ENCODE assay signal across 27 cellular contexts in the genomic region with DNA sequence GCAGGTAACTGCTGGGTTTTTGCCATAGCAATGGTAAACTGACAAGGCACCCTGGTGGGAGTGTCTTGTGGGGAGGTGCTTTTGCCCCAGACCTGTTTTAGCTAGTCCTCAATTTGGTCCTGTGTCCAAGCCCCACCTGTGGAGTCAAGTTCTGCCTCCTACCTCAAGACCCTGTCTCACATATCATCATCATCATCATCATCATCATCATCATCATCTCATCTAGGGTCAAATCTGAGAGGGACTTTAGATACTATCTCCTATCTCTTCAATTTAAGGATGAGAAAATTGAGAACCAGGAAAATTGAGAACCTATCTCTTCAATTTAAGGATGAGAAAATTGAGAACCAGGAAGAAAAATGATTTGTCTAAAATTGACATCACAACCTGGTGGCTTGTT. TPM values are rescaled to one million over a fixed set of nuclear protein-coding genes. Genes with fewer than 3 reads are reported as not detected.
DNase-seq lines count a peak whose midpoint lies in the region; ATAC-seq, FAIRE-seq and TF ChIP-seq lines count a peak whose summit lies in the region.
"Had no signal": no experiment of that assay in that cellular context is flagged by ENCODE, and none has a peak within 500 bp of the region (broad histone marks: within the 10 kb centered on the region; RNA-seq: fewer than 3 reads in every experiment).

No MANE protein-coding gene starts in this region.

- no peak overlapping the region for H4K91ac ChIP-seq in IMR-90 (ENCODE audit: insufficient read depth, low read depth, low read length)

- no peak for TF ChIP-seq CTCF in HepG2 (CRISPR knock-in tag; IDR thresholded peaks at IDR 0.05)
- no peak for TF ChIP-seq CTCF in right lobe of liver (IDR thresholded peaks at IDR 0.05)
- no peak for TF ChIP-seq CTCF in IMR-90 (conservative IDR thresholded peaks at IDR 0.05; ENCODE audit: low read depth, low read length)
- no peak for TF ChIP-seq CTCF in osteoblast (IDR thresholded peaks at IDR 0.05; ENCODE audit: extremely low read depth, low read depth, low read length)
- TF ChIP-seq CTCF in dorsolateral prefrontal cortex (IDR thresholded peaks at IDR 0.05 in 54 of 56, conservative IDR thresholded peaks at IDR 0.05 in 2 of 56; ENCODE audit: low read depth in 1 of 56, partially characterized antibody in 56 of 56): no peak
- TF ChIP-seq CTCF in left ventricle myocardium inferior (IDR thresholded peaks at IDR 0.05; ENCODE audit: borderline replicate concordance): no peak

- H4K8ac ChIP-seq in IMR-90 (ENCODE audit: low read depth in 2 of 2, low read length in 2 of 2): no peak overlapping the region

- H3K18ac ChIP-seq in IMR-90 (ENCODE audit: low read depth, low read length): no peak overlapping the region

- H3K4me1 ChIP-seq in HepG2 (ENCODE audit: insufficient read depth, low read length) (no peaks in the 10 kb centered on the region), right lobe of liver (no peaks in the 10 kb centered on the region), GM23248 (ENCODE audit: insufficient read depth) (no peaks in the 10 kb centered on the region), IMR-90 (ENCODE audit: control insufficient read depth, insufficient read depth, low read length) (no peaks in the 10 kb centered on the region), osteoblast (ENCODE audit: insufficient read depth, low read length) (no peaks in the 10 kb centered on the region), left ventricle myocardium inferior (no peaks in the 10 kb centered on the region)
- H3K4me1 ChIP-seq: BE2C, BLaER1 had no signal

- no peak for TF ChIP-seq RAD21 in HepG2 (CRISPR knock-in tag; IDR thresholded peaks at IDR 0.05)
- no peak for TF ChIP-seq RAD21 in IMR-90 (IDR thresholded peaks at IDR 0.05; ENCODE audit: low read length)

- DNase-seq in HepG2 (ENCODE audit: low spot score) (no peak), right lobe of liver (no peak), GM23248 (no peak), IMR-90 (no peak), osteoblast (ENCODE audit: insufficient read length, low spot score, missing footprints) (peak; percentile 35), dorsolateral prefrontal cortex (no peak), GOT3 (lab: John Stamatoyannopoulos, UW) (no peak), left ventricle myocardium inferior (no peak)
- DNase-seq: 8988T; ACHN; BE2C; C1 segment of cervical spinal cord; CD4-positive, alpha-beta memory T cell; CD4-positive, CD25-positive, alpha-beta regulatory T cell; CD8-positive, alpha-beta memory T cell; COR-L47; DMS 273 treated with DMSO at 0.1 percent for 48 hours; DMS153; DMS53; DMS79; DND-41; GF-D8 had no signal

- H3K14ac ChIP-seq in IMR-90 (replicated peaks; ENCODE audit: low read depth, low read length): no peak overlapping the region

- H3K27ac ChIP-seq in HepG2 (ENCODE audit: extremely low read length, insufficient read depth, low read length) (no peak overlapping the region), right lobe of liver (no peak overlapping the region), GM23248 (no peak overlapping the region), IMR-90 (ENCODE audit: insufficient read depth, low read length) (no peak overlapping the region), osteoblast (ENCODE audit: low read depth, low read length) (no peak overlapping the region), dorsolateral prefrontal cortex (no peak overlapping the region), left ventricle myocardium inferior (replicated peaks) (no peak overlapping the region)
- H3K27ac ChIP-seq: BLaER1 had no signal

- H2BK120ac ChIP-seq in IMR-90 (ENCODE audit: low read depth, low read length): no peak overlapping the region

- H3K4ac ChIP-seq in IMR-90 (ENCODE audit: low read depth, low read length): no peak overlapping the region

- no peak overlapping the region for H2AK5ac ChIP-seq in IMR-90 (ENCODE audit: low read depth, low read length)

- peaks cover 3 to 30% of the 10 kb centered on the region in 2 experiments; a peak in 4 of 5 replicates for H3K36me3 ChIP-seq in HepG2 (replicated peaks in 1 of 2; ENCODE audit: control insufficient read depth in 1 of 2, insufficient read depth in 2 of 2, low read length in 2 of 2)
- H3K36me3 ChIP-seq in right lobe of liver: no peaks in the 10 kb centered on the region
- no peaks in the 10 kb centered on the region for H3K36me3 ChIP-seq in GM23248 (ENCODE audit: low read depth)
- H3K36me3 ChIP-seq in IMR-90 (ENCODE audit: control insufficient read depth, insufficient read depth, low read length): no peaks in the 10 kb centered on the region
- H3K36me3 ChIP-seq in osteoblast (ENCODE audit: insufficient read depth, low read length): peaks cover 15% of the 10 kb centered on the region
- no peaks in the 10 kb centered on the region for H3K36me3 ChIP-seq in left ventricle myocardium inferior

- H2AFZ ChIP-seq in HepG2 (ENCODE audit: low read length) (no peak overlapping the region), GM23248 (peak overlapping the region; percentile 40; the same call in 1 of the 2 replicates), IMR-90 (replicated peaks; ENCODE audit: low read length, poor library complexity) (peak overlapping the region; percentile 44), osteoblast (ENCODE audit: low read length) (no peak overlapping the region)

- no peaks in the 10 kb centered on the region for H3K9me2 ChIP-seq in GM23248 (ENCODE audit: insufficient read depth)

- H2BK5ac ChIP-seq in IMR-90 (ENCODE audit: low read depth, low read length, poor library complexity, severe bottlenecking): no peak overlapping the region

- BruUV-seq in HepG2 (replicated peaks; lab: Mats Ljungman, UMichigan) (no TSS peak), IMR-90 (replicated peaks; lab: Mats Ljungman, UMichigan) (no TSS peak)

- no peak overlapping the region for H2BK15ac ChIP-seq in IMR-90 (ENCODE audit: low read depth, low read length)

- TF ChIP-seq EP300 in HepG2 (IDR thresholded peaks at IDR 0.05; ENCODE audit: low read depth in 2 of 2, low read length in 2 of 2): no peak
- TF ChIP-seq EP300 in HepG2 (CRISPR knock-in tag; IDR thresholded peaks at IDR 0.05; ENCODE audit: borderline replicate concordance): no peak

- H3K9me3 ChIP-seq in HepG2 (ENCODE audit: low read length) (no peaks in the 10 kb centered on the region), right lobe of liver (no peaks in the 10 kb centered on the region), GM23248 (ENCODE audit: low read depth) (no peaks in the 10 kb centered on the region), IMR-90 (ENCODE audit: control insufficient read depth, insufficient read depth, low read length) (no peaks in the 10 kb centered on the region), osteoblast (ENCODE audit: low read depth, low read length) (no peaks in the 10 kb centered on the region), left ventricle myocardium inferior (replicated peaks) (no peaks in the 10 kb centered on the region)
- H3K9me3 ChIP-seq: BE2C had no signal

- FAIRE-seq in HepG2 (lab: Jason Lieb, UNC): no peak
- FAIRE-seq: A204.1, G401.6, GM12891, GM19239 had no signal

- intact Hi-C loops in HepG2 (cut with micrococcal nuclease; ENCODE audit: unreplicated experiment): no loop called here
- intact Hi-C loops in right lobe of liver (cut with DNase I): no loop called here
- intact Hi-C loops in IMR-90 (cut with micrococcal nuclease): no loop called here
- intact Hi-C loops in dorsolateral prefrontal cortex (cut with DNase I): no loop called here
- intact Hi-C loops in left ventricle myocardium inferior (cut with micrococcal nuclease): no loop called here

- H2AK9ac ChIP-seq in IMR-90 (replicated peaks; ENCODE audit: low read depth, low read length, poor library complexity): no peak overlapping the region

- H3K4me2 ChIP-seq in HepG2 (ENCODE audit: low read depth, low read length) (no peak overlapping the region), GM23248 (ENCODE audit: unreplicated experiment) (no peak overlapping the region), IMR-90 (ENCODE audit: low read depth, low read length) (no peak overlapping the region), osteoblast (ENCODE audit: insufficient read depth, low read length) (no peak overlapping the region)
- H3K4me2 ChIP-seq: BLaER1 had no signal

- no peaks in the 10 kb centered on the region for H3K9me1 ChIP-seq in IMR-90 (ENCODE audit: insufficient read depth, low read length)

- no peak overlapping the region for H3K23ac ChIP-seq in IMR-90 (ENCODE audit: low read depth, low read length)

- in situ Hi-C loops in HepG2 (cut with HindIII; ENCODE audit: extremely low pct_ligation_motif_present, low pct_unique_long_range_greater_than_20kb): no loop called here
- in situ Hi-C loops in GM23248 (cut with MboI): no loop called here
- in situ Hi-C loops in IMR-90 (cut with MboI; ENCODE audit: low sequenced_read_pairs): no loop called here

- ATAC-seq in HepG2 (no peak), right lobe of liver (no peak), IMR-90 (ENCODE audit: low read depth) (no peak)

- CTCF ChIA-PET in HepG2 (lab: Yijun Ruan, JAX; ENCODE audit: low intra/inter-chr PET ratio, low total read pairs): no interaction called here
- CTCF ChIA-PET in IMR-90 (lab: Yijun Ruan, JAX): interaction anchor here (0.5 kb wide), 1 partner anchor 174 kb away, joined by 3 read pairs; no protein-coding TSS in a partner anchor

- H3K27me3 ChIP-seq in HepG2 (ENCODE audit: control insufficient read depth in 1 of 2, insufficient read depth in 2 of 2, low read length in 2 of 2) (no peaks in the 10 kb centered on the region), right lobe of liver (no peaks in the 10 kb centered on the region), GM23248 (replicated peaks; ENCODE audit: insufficient read depth) (no peaks in the 10 kb centered on the region), IMR-90 (ENCODE audit: control insufficient read depth, insufficient read depth, low read length) (no peaks in the 10 kb centered on the region), osteoblast (ENCODE audit: insufficient read depth, low read length) (no peaks in the 10 kb centered on the region), dorsolateral prefrontal cortex (no peaks in the 10 kb centered on the region), left ventricle myocardium inferior (ENCODE audit: low read depth) (no peaks in the 10 kb centered on the region)
- H3K27me3 ChIP-seq: BE2C, BLaER1 had no signal

- no peak overlapping the region for H2BK20ac ChIP-seq in IMR-90 (ENCODE audit: low read depth, low read length)

- no peak overlapping the region for H4K5ac ChIP-seq in IMR-90 (ENCODE audit: low read depth, low read length)

- H3K4me3 ChIP-seq in HepG2 (replicated peaks in 1 of 3; ENCODE audit: insufficient read depth in 1 of 3, low read depth in 2 of 3, low read length in 3 of 3) (no peak overlapping the region), right lobe of liver (no peak overlapping the region), GM23248 (no peak overlapping the region), IMR-90 (ENCODE audit: insufficient read depth, low read depth, low read length) (no peak overlapping the region), osteoblast (ENCODE audit: insufficient read depth, low read length) (no peak overlapping the region), dorsolateral prefrontal cortex (no peak overlapping the region), left ventricle myocardium inferior (no peak overlapping the region)
- H3K4me3 ChIP-seq: BLaER1 had no signal

- H3K9ac ChIP-seq in HepG2 (ENCODE audit: insufficient read depth, low read depth, low read length): no peak overlapping the region
- H3K9ac ChIP-seq in GM23248: no peak overlapping the region
- no peak overlapping the region for H3K9ac ChIP-seq in IMR-90 (ENCODE audit: low read depth, low read length)
- H3K9ac ChIP-seq: BLaER1 had no signal

- no peak overlapping the region for H3K56ac ChIP-seq in IMR-90 (ENCODE audit: extremely low read depth, insufficient read depth, low read length)

- H3K79me2 ChIP-seq in HepG2 (ENCODE audit: insufficient read depth, low read length): peaks cover 21% of the 10 kb centered on the region
- peaks cover 50% of the 10 kb centered on the region for H3K79me2 ChIP-seq in GM23248 (ENCODE audit: insufficient read depth)
- H3K79me2 ChIP-seq in osteoblast (ENCODE audit: insufficient read depth, low read length): peaks cover 39% of the 10 kb centered on the region

- H4K20me1 ChIP-seq in HepG2 (ENCODE audit: insufficient read depth, low read length) (no peaks in the 10 kb centered on the region), GM23248 (ENCODE audit: insufficient read depth) (no peaks in the 10 kb centered on the region), IMR-90 (ENCODE audit: insufficient read depth, low read length) (no peaks in the 10 kb centered on the region), osteoblast (ENCODE audit: insufficient read depth, low read length) (no peaks in the 10 kb centered on the region)

- TF ChIP-seq POLR2A in HepG2 (IDR thresholded peaks at IDR 0.05; ENCODE audit: insufficient read depth in 1 of 2, low read depth in 2 of 2, low read length in 2 of 2) (no peak), right lobe of liver (IDR thresholded peaks at IDR 0.05) (no peak), IMR-90 (IDR thresholded peaks at IDR 0.05; ENCODE audit: low read depth, low read length) (no peak)

- H3F3A ChIP-seq in GM23248 (ENCODE audit: insufficient read depth): no peaks in the 10 kb centered on the region

- dilution Hi-C loops in IMR-90 (cut with HindIII; ENCODE audit: low sequenced_read_pairs, unreplicated experiment): no loop called here

- POLR2A ChIA-PET in HepG2 (lab: Yijun Ruan, JAX) (no interaction called here), IMR-90 (lab: Charles Lee; ENCODE audit: unreplicated experiment) (no interaction called here)

- peaks cover 27 to 38% of the 10 kb centered on the region in 2 experiments for H3K79me1 ChIP-seq in IMR-90 (ENCODE audit: low read depth in 1 of 2, low read length in 2 of 2)

RNA-seq across cellular contexts. Expression of gene KNL1, which starts 9.9 kb away (rescaled TPM):
- total RNA-seq in HepG2 (2016; rRNA removed; fragmentation: Illumina TruSeq; extraction: Trizol) (21.4 and 34.5 TPM in 2 replicates), right lobe of liver (1 to 10 TPM; 1.6 to 9.6 (median 3.6) TPM), IMR-90 (2012; rRNA removed) (25.1 and 32.5 TPM in 2 replicates), osteoblast (3.5 and 3.6 TPM in 2 replicates), dorsolateral prefrontal cortex (1 to 10 TPM in 13 of 120 experiments, under 1 TPM in 95, not detected in 12; 0.04 to 2.4 (median 0.44) TPM), left ventricle myocardium inferior (0.96 TPM)
- total RNA-seq in HepG2 (2016; cell fraction: cytosol; rRNA removed; fragmentation: Illumina TruSeq; extraction: Trizol; ENCODE audit: low read depth): 3.5 and 3.7 TPM in 2 replicates
- total RNA-seq in HepG2 (2016; cell fraction: insoluble cytoplasmic fraction; rRNA removed; fragmentation: Illumina TruSeq; extraction: Trizol): 20.6 and 35.0 TPM in 2 replicates
- 4.5 and 7.0 TPM in 2 replicates for total RNA-seq in HepG2 (2016; cell fraction: membrane; rRNA removed; fragmentation: Illumina TruSeq; extraction: Trizol)
- 32.4 and 33.6 TPM in 2 replicates for total RNA-seq in HepG2 (2016; cell fraction: nucleus; rRNA removed; fragmentation: Illumina TruSeq; extraction: Trizol)
- polyA plus RNA-seq in HepG2 (2011; rRNA removed) (6.1 and 8.0 TPM in 2 replicates), GM23248 (2016; fragmentation: Nextera tagmentation; extraction: Ambion mirVana) (5.7 and 6.4 TPM in 2 replicates), IMR-90 (2012; rRNA removed) (2.2 and 3.1 TPM in 2 replicates)
- 2.0 and 3.8 TPM in 2 replicates for polyA plus RNA-seq in HepG2 (2011; cell fraction: cytosol; rRNA removed)
- 3.9 and 5.0 TPM in 2 replicates for polyA plus RNA-seq in HepG2 (2011; cell fraction: nucleus; rRNA removed)
- 9.1 and 16.9 TPM in 2 replicates for polyA plus RNA-seq in HepG2 (2012)
- 1.1 and 1.3 TPM in 2 replicates for polyA plus RNA-seq in HepG2 (2016; cell fraction: cytosol; fragmentation: Illumina TruSeq; extraction: Trizol; ENCODE audit: low read depth)
- polyA plus RNA-seq in HepG2 (2016; cell fraction: insoluble cytoplasmic fraction; fragmentation: Illumina TruSeq; extraction: Trizol; ENCODE audit: low read depth): 17.5 and 17.9 TPM in 2 replicates
- 2.7 and 3.5 TPM in 2 replicates for polyA plus RNA-seq in HepG2 (2016; cell fraction: membrane; fragmentation: Illumina TruSeq; extraction: Trizol; ENCODE audit: low read depth)
- polyA plus RNA-seq in HepG2 (2016; cell fraction: nucleus; fragmentation: Illumina TruSeq; extraction: Trizol; ENCODE audit: insufficient read depth, low read depth): 28.1 and 29.9 TPM in 2 replicates
- 3.9 and 18.6 TPM in 2 replicates for polyA minus RNA-seq in HepG2 (2011; rRNA and poly(A)+ RNA removed; ENCODE audit: low replicate concordance)
- 9.1 and 12.3 TPM in 2 replicates for polyA minus RNA-seq in HepG2 (2011; cell fraction: cytosol; rRNA and poly(A)+ RNA removed)
- polyA minus RNA-seq in HepG2 (2011; cell fraction: nucleus; rRNA and poly(A)+ RNA removed): 28.5 and 29.7 TPM in 2 replicates
- total RNA-seq in GM23248 (2014; rRNA removed; shearing (Covaris generic)): 14.5 and 19.1 TPM in 2 replicates
- polyA plus RNA-seq in IMR-90 (2012; cell fraction: cytosol; rRNA removed): 0.26 and 0.31 TPM in 2 replicates
- polyA plus RNA-seq in IMR-90 (2012; cell fraction: nucleus; rRNA removed; ENCODE audit: low replicate concordance): 0.39 and 3.3 TPM in 2 replicates

RNA-seq across cellular contexts. Expression of gene RPUSD2, which starts 34.8 kb away (rescaled TPM):
- total RNA-seq in HepG2 (2016; rRNA removed; fragmentation: Illumina TruSeq; extraction: Trizol) (14.5 and 18.8 TPM in 2 replicates), right lobe of liver (1 to 10 TPM; 4.7 to 7.4 (median 6.1) TPM), IMR-90 (2012; rRNA removed) (11.9 and 13.4 TPM in 2 replicates), osteoblast (9.0 and 11.5 TPM in 2 replicates), dorsolateral prefrontal cortex (10 to 100 TPM in 59 of 120 experiments, 1 to 10 TPM in 61; 5.5 to 15.5 (median 10.0) TPM), left ventricle myocardium inferior (12.0 TPM)
- total RNA-seq in HepG2 (2016; cell fraction: cytosol; rRNA removed; fragmentation: Illumina TruSeq; extraction: Trizol; ENCODE audit: low read depth): 2.9 and 3.0 TPM in 2 replicates
- 15.5 and 15.8 TPM in 2 replicates for total RNA-seq in HepG2 (2016; cell fraction: insoluble cytoplasmic fraction; rRNA removed; fragmentation: Illumina TruSeq; extraction: Trizol)
- total RNA-seq in HepG2 (2016; cell fraction: membrane; rRNA removed; fragmentation: Illumina TruSeq; extraction: Trizol): 4.9 and 5.5 TPM in 2 replicates
- 7.0 and 7.2 TPM in 2 replicates for total RNA-seq in HepG2 (2016; cell fraction: nucleus; rRNA removed; fragmentation: Illumina TruSeq; extraction: Trizol)
- polyA plus RNA-seq in HepG2 (2011; rRNA removed) (8.6 and 9.8 TPM in 2 replicates), GM23248 (2016; fragmentation: Nextera tagmentation; extraction: Ambion mirVana) (8.5 and 9.6 TPM in 2 replicates), IMR-90 (2012; rRNA removed) (7.2 and 7.4 TPM in 2 replicates)
- polyA plus RNA-seq in HepG2 (2011; cell fraction: cytosol; rRNA removed): 8.2 and 9.4 TPM in 2 replicates
- 3.9 and 4.4 TPM in 2 replicates for polyA plus RNA-seq in HepG2 (2011; cell fraction: nucleus; rRNA removed)
- 5.9 and 6.6 TPM in 2 replicates for polyA plus RNA-seq in HepG2 (2012)
- 2.0 and 2.8 TPM in 2 replicates for polyA plus RNA-seq in HepG2 (2016; cell fraction: cytosol; fragmentation: Illumina TruSeq; extraction: Trizol; ENCODE audit: low read depth)
- 16.4 and 19.6 TPM in 2 replicates for polyA plus RNA-seq in HepG2 (2016; cell fraction: insoluble cytoplasmic fraction; fragmentation: Illumina TruSeq; extraction: Trizol; ENCODE audit: low read depth)
- 2.8 TPM in 2 replicates for polyA plus RNA-seq in HepG2 (2016; cell fraction: membrane; fragmentation: Illumina TruSeq; extraction: Trizol; ENCODE audit: low read depth)
- polyA plus RNA-seq in HepG2 (2016; cell fraction: nucleus; fragmentation: Illumina TruSeq; extraction: Trizol; ENCODE audit: insufficient read depth, low read depth): 10.3 and 12.6 TPM in 2 replicates
- 17.0 and 44.9 TPM in 2 replicates for polyA minus RNA-seq in HepG2 (2011; rRNA and poly(A)+ RNA removed; ENCODE audit: low replicate concordance)
- 4.4 and 6.0 TPM in 2 replicates for polyA minus RNA-seq in HepG2 (2011; cell fraction: cytosol; rRNA and poly(A)+ RNA removed)
- polyA minus RNA-seq in HepG2 (2011; cell fraction: nucleus; rRNA and poly(A)+ RNA removed): 5.8 and 6.1 TPM in 2 replicates
- 10.5 and 12.8 TPM in 2 replicates for total RNA-seq in GM23248 (2014; rRNA removed; shearing (Covaris generic))
- polyA plus RNA-seq in IMR-90 (2012; cell fraction: cytosol; rRNA removed): 8.1 and 8.6 TPM in 2 replicates
- polyA plus RNA-seq in IMR-90 (2012; cell fraction: nucleus; rRNA removed; ENCODE audit: low replicate concordance): 3.1 and 4.9 TPM in 2 replicates

RNA-seq across cellular contexts. Expression of gene CCDC32, which starts 39.1 kb away (rescaled TPM):
- 23.2 and 26.3 TPM in 2 replicates for total RNA-seq in HepG2 (2016; rRNA removed; fragmentation: Illumina TruSeq; extraction: Trizol)
- total RNA-seq in HepG2 (2016; cell fraction: cytosol; rRNA removed; fragmentation: Illumina TruSeq; extraction: Trizol; ENCODE audit: low read depth): 3.1 and 3.3 TPM in 2 replicates
- total RNA-seq in HepG2 (2016; cell fraction: insoluble cytoplasmic fraction; rRNA removed; fragmentation: Illumina TruSeq; extraction: Trizol): 20.5 and 28.7 TPM in 2 replicates
- 5.6 and 8.7 TPM in 2 replicates for total RNA-seq in HepG2 (2016; cell fraction: membrane; rRNA removed; fragmentation: Illumina TruSeq; extraction: Trizol)
- total RNA-seq in HepG2 (2016; cell fraction: nucleus; rRNA removed; fragmentation: Illumina TruSeq; extraction: Trizol): 13.2 and 14.8 TPM in 2 replicates
- polyA plus RNA-seq in HepG2 (2011; rRNA removed): 6.6 and 10.8 TPM in 2 replicates
- 14.2 and 21.1 TPM in 2 replicates for polyA plus RNA-seq in HepG2 (2011; cell fraction: cytosol; rRNA removed)
- 2.8 and 8.6 TPM in 2 replicates for polyA plus RNA-seq in HepG2 (2011; cell fraction: nucleus; rRNA removed)
- polyA plus RNA-seq in HepG2 (2012): 11.8 and 14.4 TPM in 2 replicates
- polyA plus RNA-seq in HepG2 (2016; cell fraction: cytosol; fragmentation: Illumina TruSeq; extraction: Trizol; ENCODE audit: low read depth): 1.9 and 2.4 TPM in 2 replicates
- polyA plus RNA-seq in HepG2 (2016; cell fraction: insoluble cytoplasmic fraction; fragmentation: Illumina TruSeq; extraction: Trizol; ENCODE audit: low read depth): 24.5 and 29.8 TPM in 2 replicates
- polyA plus RNA-seq in HepG2 (2016; cell fraction: membrane; fragmentation: Illumina TruSeq; extraction: Trizol; ENCODE audit: low read depth): 3.8 and 4.4 TPM in 2 replicates
- 13.5 and 15.0 TPM in 2 replicates for polyA plus RNA-seq in HepG2 (2016; cell fraction: nucleus; fragmentation: Illumina TruSeq; extraction: Trizol; ENCODE audit: insufficient read depth, low read depth)
- polyA minus RNA-seq in HepG2 (2011; rRNA and poly(A)+ RNA removed; ENCODE audit: low replicate concordance): 6.2 and 20.2 TPM in 2 replicates
- 2.2 and 3.0 TPM in 2 replicates for polyA minus RNA-seq in HepG2 (2011; cell fraction: cytosol; rRNA and poly(A)+ RNA removed)
- polyA minus RNA-seq in HepG2 (2011; cell fraction: nucleus; rRNA and poly(A)+ RNA removed): 11.7 and 16.2 TPM in 2 replicates
- 10 to 100 TPM in 3 of 6 experiments, 1 to 10 TPM in 3; 6.4 to 12.3 (median 9.9) TPM for total RNA-seq in right lobe of liver
- total RNA-seq in GM23248 (2014; rRNA removed; shearing (Covaris generic)): 25.7 and 44.7 TPM in 2 replicates
- 26.2 and 29.5 TPM in 2 replicates for polyA plus RNA-seq in GM23248 (2016; fragmentation: Nextera tagmentation; extraction: Ambion mirVana)
- 13.3 and 15.1 TPM in 2 replicates for total RNA-seq in IMR-90 (2012; rRNA removed)
- 10.8 and 14.8 TPM in 2 replicates for polyA plus RNA-seq in IMR-90 (2012; rRNA removed)
- polyA plus RNA-seq in IMR-90 (2012; cell fraction: cytosol; rRNA removed): 2.9 and 5.8 TPM in 2 replicates
- polyA plus RNA-seq in IMR-90 (2012; cell fraction: nucleus; rRNA removed; ENCODE audit: low replicate concordance): 5.2 and 5.3 TPM in 2 replicates
- total RNA-seq in osteoblast: 16.3 and 18.6 TPM in 2 replicates
- total RNA-seq in dorsolateral prefrontal cortex: 10 to 100 TPM; 15.7 to 49.5 (median 30.0) TPM
- total RNA-seq in left ventricle myocardium inferior: 24.1 TPM

Comparison
In these comparisons a context has a peak if more than half of its experiments do, and no peak if none do; other contexts are left out.
1. H2AFZ ChIP-seq: peak in GM23248 (single experiment) and IMR-90 (single experiment); none in HepG2 (single experiment) and osteoblast (single experiment).